In genomic region chr18:8701546-8702118, GRCh38 we compare ENCODE assay signal across 12 cellular contexts. TPM values are rescaled to one million over a fixed set of nuclear protein-coding genes. Genes with fewer than 3 reads are reported as not detected.
DNase-seq lines count a peak whose midpoint lies in the region; ATAC-seq and TF ChIP-seq lines count a peak whose summit lies in the region.
"Had no signal": no experiment of that assay in that cellular context is flagged by ENCODE, and none has a peak within 500 bp of the region (broad histone marks: within the 10 kb centered on the region; RNA-seq: fewer than 3 reads in every experiment).

No MANE protein-coding gene starts in this region.

- POLR2A ChIA-PET in MCF 10A (lab: Yijun Ruan, JAX): interaction anchor here (0.8 to 1.8 kb wide), 3 partner anchors 16 to 277 kb away, joined by 3 to 5 read pairs (median 4); no protein-coding TSS in a partner anchor
- POLR2A ChIA-PET in T-cell (lab: Charles Lee): no interaction called here

- peaks cover 12% of the 10 kb centered on the region for H3K4me1 Mint-ChIP-seq in MCF 10A (ENCODE audit: insufficient read depth, unreplicated experiment)
- H3K4me1 Mint-ChIP-seq in T-cell: peaks cover 9 to 12% (median 11%) of the 10 kb centered on the region in 3 donors
- peaks cover 30% of the 10 kb centered on the region for H3K4me1 Mint-ChIP-seq in nephron progenitor cell

- CTCF ChIA-PET in MCF 10A (lab: Yijun Ruan, JAX): interaction anchor here (0.6 to 6.5 kb wide), 4 partner anchors 29 to 286 kb away, joined by 3 to 35 read pairs (median 4); no protein-coding TSS in a partner anchor
- CTCF ChIA-PET in T-cell (lab: Charles Lee): interaction anchor here in 1 of 2 donors (0.7 kb wide), 1 partner anchor 775 kb away, joined by 5 read pairs; no protein-coding TSS in a partner anchor

- no peak for TF ChIP-seq POLR2A in breast epithelium (IDR thresholded peaks at IDR 0.05)

- ATAC-seq in SK-N-SH treated with all-trans-retinoic acid at 6 μM for 48 hours: peak; percentile 44
- ATAC-seq in T-cell (replicated peaks in 1 of 4): no peak
- ATAC-seq in HG03378 (IDR thresholded peaks at IDR 0.05; ENCODE audit: unreplicated experiment): no peak

- H3K27me3 Mint-ChIP-seq in MCF 10A (ENCODE audit: insufficient read depth, unreplicated experiment): no peaks in the 10 kb centered on the region
- peaks cover 40 to 47% of the 10 kb centered on the region in 2 donors for H3K27me3 Mint-ChIP-seq in T-cell
- H3K27me3 Mint-ChIP-seq in nephron progenitor cell (ENCODE audit: low read depth, poor library complexity): peaks cover 26% of the 10 kb centered on the region

- H3K27ac Mint-ChIP-seq in MCF 10A (ENCODE audit: low read depth, unreplicated experiment): no peak overlapping the region
- H3K27ac Mint-ChIP-seq in T-cell: no peak overlapping the region
- H3K27ac Mint-ChIP-seq in nephron progenitor cell: no peak overlapping the region

- no peaks in the 10 kb centered on the region for H3K9me3 Mint-ChIP-seq in MCF 10A (ENCODE audit: unreplicated experiment)
- H3K9me3 Mint-ChIP-seq in T-cell: no peaks in the 10 kb centered on the region
- H3K9me3 Mint-ChIP-seq in nephron progenitor cell: no peaks in the 10 kb centered on the region

- intact Hi-C loops in MCF 10A (cut with micrococcal nuclease) (loop anchor here (5.0 kb wide), 1 partner anchor 356 kb away; no protein-coding TSS in a partner anchor), breast epithelium (cut with DNase I; ENCODE audit: low total_unique reads) (no loop called here)

- TF ChIP-seq CTCF in MCF 10A (IDR thresholded peaks at IDR 0.05; ENCODE audit: unreplicated experiment) (no peak), breast epithelium (IDR thresholded peaks at IDR 0.05) (no peak), nephron progenitor cell (IDR thresholded peaks at IDR 0.05) (no peak)

- H3K27ac ChIP-seq in breast epithelium: no peak overlapping the region
- H3K27ac ChIP-seq: vagina had no signal

- no peaks in the 10 kb centered on the region for H3K36me3 ChIP-seq in breast epithelium
- H3K36me3 ChIP-seq: vagina had no signal

- peak; percentile 80 for DNase-seq in MCF 10A (ENCODE audit: unreplicated experiment)
- DNase-seq in breast epithelium (ENCODE audit: low spot score in 2 of 2): no peak
- DNase-seq in fibroblast of the conjunctiva (ENCODE audit: low read depth): peak; percentile 50
- peak; percentile 29 for DNase-seq in superior temporal gyrus (ENCODE audit: extremely low spot score)
- DNase-seq in T-cell: no peak
- DNase-seq in nephron progenitor cell: no peak
- DNase-seq: activated CD8-positive, alpha-beta memory T cell treated with anti-CD3 and anti-CD28 coated beads, Interleukin-2, amount 50 U/mL, for 4 hours; glutamatergic neuron; NCI-H1417 treated with DMSO at 0.1 percent for 48 hours had no signal

- BruUV-seq in MCF 10A (replicated peaks; lab: Mats Ljungman, UMichigan): no TSS peak

- H3K4me3 Mint-ChIP-seq in MCF 10A (ENCODE audit: unreplicated experiment): no peak overlapping the region
- no peak overlapping the region for H3K4me3 Mint-ChIP-seq in T-cell
- no peak overlapping the region for H3K4me3 Mint-ChIP-seq in nephron progenitor cell

- no peaks in the 10 kb centered on the region for H3K9me3 ChIP-seq in breast epithelium
- H3K9me3 ChIP-seq: vagina had no signal

- H3K36me3 Mint-ChIP-seq in MCF 10A (ENCODE audit: insufficient read depth, unreplicated experiment) (peaks cover 7% of the 10 kb centered on the region), T-cell (no peaks in the 10 kb centered on the region), nephron progenitor cell (ENCODE audit: low read depth) (no peaks in the 10 kb centered on the region)

- H3K4me1 ChIP-seq in breast epithelium: peaks cover 6 to 10% of the 10 kb centered on the region in 2 donors
- H3K4me1 ChIP-seq: vagina had no signal

- no peak overlapping the region for H3K4me3 ChIP-seq in breast epithelium
- H3K4me3 ChIP-seq: vagina had no signal

- no peaks in the 10 kb centered on the region for H3K27me3 ChIP-seq in breast epithelium
- H3K27me3 ChIP-seq: vagina had no signal

TF ChIP-seq in SK-N-SH treated with all-trans-retinoic acid at 6 μM for 48 hours, 23 proteins besides CTCF, POLR2A, EP300 and RAD21:
- TF ChIP-seq OSR1 (CRISPR knock-in tag; IDR thresholded peaks at IDR 0.05): no peak
- no peak for TF ChIP-seq CSDC2 (CRISPR knock-in tag; IDR thresholded peaks at IDR 0.05)
- TF ChIP-seq TCF4 (CRISPR knock-in tag; IDR thresholded peaks at IDR 0.05; ENCODE audit: borderline replicate concordance): no peak
- no peak for TF ChIP-seq TOX (CRISPR knock-in tag; IDR thresholded peaks at IDR 0.05; ENCODE audit: borderline replicate concordance)
- TF ChIP-seq, protein P1, sequence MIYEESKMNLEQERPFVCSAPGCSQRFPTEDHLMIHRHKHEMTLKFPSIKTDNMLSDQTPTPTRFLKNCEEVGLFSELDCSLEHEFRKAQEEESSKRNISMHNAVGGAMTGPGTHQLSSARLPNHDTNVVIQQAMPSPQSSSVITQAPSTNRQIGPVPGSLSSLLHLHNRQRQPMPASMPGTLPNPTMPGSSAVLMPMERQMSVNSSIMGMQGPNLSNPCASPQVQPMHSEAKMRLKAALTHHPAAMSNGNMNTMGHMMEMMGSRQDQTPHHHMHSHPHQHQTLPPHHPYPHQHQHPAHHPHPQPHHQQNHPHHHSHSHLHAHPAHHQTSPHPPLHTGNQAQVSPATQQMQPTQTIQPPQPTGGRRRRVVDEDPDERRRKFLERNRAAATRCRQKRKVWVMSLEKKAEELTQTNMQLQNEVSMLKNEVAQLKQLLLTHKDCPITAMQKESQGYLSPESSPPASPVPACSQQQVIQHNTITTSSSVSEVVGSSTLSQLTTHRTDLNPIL (CRISPR knock-in tag; IDR thresholded peaks at IDR 0.05; ENCODE audit: low read depth): no peak
- TF ChIP-seq ZC3H10 (CRISPR knock-in tag; IDR thresholded peaks at IDR 0.05): no peak
- TF ChIP-seq BACH2 (CRISPR knock-in tag; IDR thresholded peaks at IDR 0.05; ENCODE audit: borderline replicate concordance): no peak
- no peak for TF ChIP-seq RARB (CRISPR knock-in tag; IDR thresholded peaks at IDR 0.05)
- no peak for TF ChIP-seq ZFP3 (CRISPR knock-in tag; IDR thresholded peaks at IDR 0.05)
- no peak for TF ChIP-seq GLIS3 (CRISPR knock-in tag; IDR thresholded peaks at IDR 0.05)
- no peak for TF ChIP-seq ZFP30 (CRISPR knock-in tag; IDR thresholded peaks at IDR 0.05)

RNA-seq across cellular contexts. Expression of gene MTCL1, which starts 3.7 kb away (rescaled TPM):
- total RNA-seq in MCF 10A (2022) (11.6 and 19.8 TPM in 2 replicates), breast epithelium (1 to 10 TPM; 4.9 to 9.1 (median 7.2) TPM), T-cell (under 1 TPM; 0.40 to 0.98 (median 0.83) TPM)

Comparison
In these comparisons a context has a peak if more than half of its experiments do, and no peak if none do; other contexts are left out.
1. DNase-seq: peak in MCF 10A (single experiment), fibroblast of the conjunctiva (single experiment) and superior temporal gyrus (single experiment); none in breast epithelium (0 of 2), T-cell (0 of 34) and nephron progenitor cell (single experiment).